Comparison of ENCODE assay signal across 1 cellular context in the genomic region with DNA sequence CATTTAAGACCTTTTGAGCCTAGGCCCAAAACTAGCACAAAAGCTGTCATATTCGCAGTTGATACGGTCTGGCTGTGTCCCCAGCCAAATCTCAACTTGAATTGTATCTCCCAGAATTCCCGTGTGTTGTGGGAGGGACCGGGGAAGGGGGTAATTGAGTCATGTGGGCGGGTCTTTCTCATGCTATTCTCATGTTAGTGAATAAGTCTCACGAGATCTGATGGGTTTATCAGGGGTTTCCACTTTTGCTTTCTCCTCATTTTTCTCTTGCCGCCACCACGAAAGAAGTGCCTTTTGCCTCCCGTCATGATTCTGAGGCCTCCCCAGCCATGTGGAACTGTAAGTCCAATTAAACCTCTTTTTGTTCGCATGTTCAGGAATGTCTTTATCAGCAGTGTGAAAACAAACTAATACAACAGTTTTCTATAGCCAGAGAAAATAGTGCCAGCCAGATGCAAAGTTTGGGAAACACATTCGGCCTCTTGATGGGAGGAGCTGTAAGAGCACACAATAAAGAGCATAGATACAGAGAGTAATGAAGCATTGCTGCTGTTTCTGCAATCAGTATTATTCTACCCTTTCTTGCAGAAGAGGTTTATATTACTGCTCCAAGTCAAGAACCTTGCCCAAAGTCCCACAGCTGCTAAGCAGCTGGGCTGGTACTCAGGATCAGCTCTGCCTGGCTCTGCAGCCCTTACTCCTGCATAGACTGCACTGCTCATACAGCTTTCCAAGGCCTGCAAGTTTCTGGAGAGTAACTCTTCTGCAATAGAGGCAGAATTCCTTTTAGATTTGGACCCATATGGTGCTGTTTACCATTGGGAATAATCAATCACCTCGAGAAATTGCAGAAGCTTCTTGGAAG.
TF ChIP-seq lines count a peak whose summit lies in the region.

No MANE protein-coding gene starts in this region.

TF ChIP-seq in K562, 482 proteins besides CTCF, POLR2A, EP300 and RAD21 (continues in another document):
- TF ChIP-seq ZNF253 (CRISPR knock-in tag; conservative IDR thresholded peaks at IDR 0.05) (no peak), ZNF12 (CRISPR knock-in tag; IDR thresholded peaks at IDR 0.05) (no peak), CCAR2 (IDR thresholded peaks at IDR 0.05; ENCODE audit: low read depth, low read length) (no peak), TBP (optimal IDR thresholded peaks at IDR 0.05; ENCODE audit: low read depth, low read length) (peak; percentile 71), HOXB6 (CRISPR knock-in tag; IDR thresholded peaks at IDR 0.05; ENCODE audit: borderline replicate concordance) (no peak), ADNP (tag; IDR thresholded peaks at IDR 0.05) (no peak), PYGO2 (tag; IDR thresholded peaks at IDR 0.05) (no peak), ZFX (CRISPR knock-in tag; IDR thresholded peaks at IDR 0.05) (peak; percentile 82), CBFB (CRISPR knock-in tag; IDR thresholded peaks at IDR 0.05) (no peak), SP1 (CRISPR knock-in tag; IDR thresholded peaks at IDR 0.05) (peak; percentile 88), ZNF263 (CRISPR knock-in tag; IDR thresholded peaks at IDR 0.05; ENCODE audit: borderline replicate concordance) (no peak), PRMT5 (CRISPR knock-in tag; IDR thresholded peaks at IDR 0.05) (no peak), SMARCA5 (IDR thresholded peaks at IDR 0.05) (no peak), TAF7 (tag; IDR thresholded peaks at IDR 0.05) (peak; percentile 83), ZNF121 (CRISPR knock-in tag; conservative IDR thresholded peaks at IDR 0.05) (no peak), ZNF764 (CRISPR knock-in tag; IDR thresholded peaks at IDR 0.05; ENCODE audit: low read depth) (no peak), ZNF23 (CRISPR knock-in tag; IDR thresholded peaks at IDR 0.05) (no peak), NR2C1 (IDR thresholded peaks at IDR 0.05) (no peak), NR2C1 (tag; IDR thresholded peaks at IDR 0.05) (no peak), TEAD4 (IDR thresholded peaks at IDR 0.05; ENCODE audit: low read length) (no peak), TEAD4 (CRISPR knock-in tag; IDR thresholded peaks at IDR 0.05; ENCODE audit: borderline replicate concordance) (no peak), ZC3H4 (CRISPR knock-in tag; IDR thresholded peaks at IDR 0.05; ENCODE audit: borderline replicate concordance) (no peak), NRF1 (conservative IDR thresholded peaks at IDR 0.05 in 1 of 2, IDR thresholded peaks at IDR 0.05 in 1 of 2) (0 out of 4 replicates have a peak, but pooled peaks of 1 of the 2 experiments have one; percentile 11), ASH1L (IDR thresholded peaks at IDR 0.05; ENCODE audit: borderline replicate concordance, low read depth, partially characterized antibody) (no peak), ZEB2 (IDR thresholded peaks at IDR 0.05) (no peak), ZNF717 (CRISPR knock-in tag; IDR thresholded peaks at IDR 0.05) (no peak), NR4A1 (CRISPR knock-in tag; IDR thresholded peaks at IDR 0.05) (no peak), NR4A1 (tag; IDR thresholded peaks at IDR 0.05) (no peak), RNF2 (IDR thresholded peaks at IDR 0.05) (no peak), HDAC6 (IDR thresholded peaks at IDR 0.05; ENCODE audit: low read depth, low read length) (no peak), ZFP30 (CRISPR knock-in tag; IDR thresholded peaks at IDR 0.05; ENCODE audit: borderline replicate concordance) (no peak), MTA3 (IDR thresholded peaks at IDR 0.05; ENCODE audit: borderline replicate concordance) (0 out of 2 replicates have a peak, but pooled peaks have one; percentile 54), ZNF212 (CRISPR knock-in tag; IDR thresholded peaks at IDR 0.05) (no peak), RBM14 (IDR thresholded peaks at IDR 0.05; ENCODE audit: borderline replicate concordance, insufficient read depth, low read depth, low read length) (no peak), SMARCB1 (IDR thresholded peaks at IDR 0.05; ENCODE audit: insufficient read length, low read depth) (no peak), ZNF316 (IDR thresholded peaks at IDR 0.05) (no peak), KAT2B (IDR thresholded peaks at IDR 0.05; ENCODE audit: low read depth, low read length) (no peak), JUND (IDR thresholded peaks at IDR 0.05; ENCODE audit: borderline replicate concordance, low read depth, low read length) (0 out of 2 replicates have a peak, but pooled peaks have one; percentile 17), JUND (tag; IDR thresholded peaks at IDR 0.05; ENCODE audit: borderline replicate concordance, low read depth, low read length) (no peak), HNRNPUL1 (IDR thresholded peaks at IDR 0.05; ENCODE audit: low read length) (no peak), ZNF133 (CRISPR knock-in tag; IDR thresholded peaks at IDR 0.05) (no peak), NBN (IDR thresholded peaks at IDR 0.05; ENCODE audit: low read depth) (no peak), CREM (IDR thresholded peaks at IDR 0.05; ENCODE audit: low read depth) (no peak), NFRKB (IDR thresholded peaks at IDR 0.05; ENCODE audit: low read depth) (no peak), GTF2E2 (tag; IDR thresholded peaks at IDR 0.05) (peak; percentile 60; the same call in 1 of the 2 replicates)
- TF ChIP-seq, protein P1, sequence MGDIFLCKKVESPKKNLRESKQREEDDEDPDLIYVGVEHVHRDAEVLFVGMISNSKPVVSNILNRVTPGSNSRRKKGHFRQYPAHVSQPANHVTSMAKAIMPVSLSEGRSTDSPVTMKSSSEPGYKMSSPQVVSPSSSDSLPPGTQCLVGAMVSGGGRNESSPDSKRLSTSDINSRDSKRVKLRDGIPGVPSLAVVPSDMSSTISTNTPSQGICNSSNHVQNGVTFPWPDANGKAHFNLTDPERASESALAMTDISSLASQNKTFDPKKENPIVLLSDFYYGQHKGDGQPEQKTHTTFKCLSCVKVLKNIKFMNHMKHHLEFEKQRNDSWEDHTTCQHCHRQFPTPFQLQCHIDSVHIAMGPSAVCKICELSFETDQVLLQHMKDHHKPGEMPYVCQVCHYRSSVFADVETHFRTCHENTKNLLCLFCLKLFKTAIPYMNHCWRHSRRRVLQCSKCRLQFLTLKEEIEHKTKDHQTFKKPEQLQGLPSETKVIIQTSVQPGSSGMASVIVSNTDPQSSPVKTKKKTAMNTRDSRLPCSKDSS (IDR thresholded peaks at IDR 0.05; ENCODE audit: low read depth, partially characterized antibody), result no peak
- TF ChIP-seq, protein P2, sequence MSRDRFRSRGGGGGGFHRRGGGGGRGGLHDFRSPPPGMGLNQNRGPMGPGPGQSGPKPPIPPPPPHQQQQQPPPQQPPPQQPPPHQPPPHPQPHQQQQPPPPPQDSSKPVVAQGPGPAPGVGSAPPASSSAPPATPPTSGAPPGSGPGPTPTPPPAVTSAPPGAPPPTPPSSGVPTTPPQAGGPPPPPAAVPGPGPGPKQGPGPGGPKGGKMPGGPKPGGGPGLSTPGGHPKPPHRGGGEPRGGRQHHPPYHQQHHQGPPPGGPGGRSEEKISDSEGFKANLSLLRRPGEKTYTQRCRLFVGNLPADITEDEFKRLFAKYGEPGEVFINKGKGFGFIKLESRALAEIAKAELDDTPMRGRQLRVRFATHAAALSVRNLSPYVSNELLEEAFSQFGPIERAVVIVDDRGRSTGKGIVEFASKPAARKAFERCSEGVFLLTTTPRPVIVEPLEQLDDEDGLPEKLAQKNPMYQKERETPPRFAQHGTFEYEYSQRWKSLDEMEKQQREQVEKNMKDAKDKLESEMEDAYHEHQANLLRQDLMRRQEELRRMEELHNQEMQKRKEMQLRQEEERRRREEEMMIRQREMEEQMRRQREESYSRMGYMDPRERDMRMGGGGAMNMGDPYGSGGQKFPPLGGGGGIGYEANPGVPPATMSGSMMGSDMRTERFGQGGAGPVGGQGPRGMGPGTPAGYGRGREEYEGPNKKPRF (IDR thresholded peaks at IDR 0.05; ENCODE audit: low read depth, low read length), result no peak
- TF ChIP-seq, protein P3, sequence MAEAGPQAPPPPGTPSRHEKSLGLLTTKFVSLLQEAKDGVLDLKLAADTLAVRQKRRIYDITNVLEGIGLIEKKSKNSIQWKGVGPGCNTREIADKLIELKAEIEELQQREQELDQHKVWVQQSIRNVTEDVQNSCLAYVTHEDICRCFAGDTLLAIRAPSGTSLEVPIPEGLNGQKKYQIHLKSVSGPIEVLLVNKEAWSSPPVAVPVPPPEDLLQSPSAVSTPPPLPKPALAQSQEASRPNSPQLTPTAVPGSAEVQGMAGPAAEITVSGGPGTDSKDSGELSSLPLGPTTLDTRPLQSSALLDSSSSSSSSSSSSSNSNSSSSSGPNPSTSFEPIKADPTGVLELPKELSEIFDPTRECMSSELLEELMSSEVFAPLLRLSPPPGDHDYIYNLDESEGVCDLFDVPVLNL (CRISPR knock-in tag; IDR thresholded peaks at IDR 0.05; ENCODE audit: low read depth), result no peak
- TF ChIP-seq, protein P4, sequence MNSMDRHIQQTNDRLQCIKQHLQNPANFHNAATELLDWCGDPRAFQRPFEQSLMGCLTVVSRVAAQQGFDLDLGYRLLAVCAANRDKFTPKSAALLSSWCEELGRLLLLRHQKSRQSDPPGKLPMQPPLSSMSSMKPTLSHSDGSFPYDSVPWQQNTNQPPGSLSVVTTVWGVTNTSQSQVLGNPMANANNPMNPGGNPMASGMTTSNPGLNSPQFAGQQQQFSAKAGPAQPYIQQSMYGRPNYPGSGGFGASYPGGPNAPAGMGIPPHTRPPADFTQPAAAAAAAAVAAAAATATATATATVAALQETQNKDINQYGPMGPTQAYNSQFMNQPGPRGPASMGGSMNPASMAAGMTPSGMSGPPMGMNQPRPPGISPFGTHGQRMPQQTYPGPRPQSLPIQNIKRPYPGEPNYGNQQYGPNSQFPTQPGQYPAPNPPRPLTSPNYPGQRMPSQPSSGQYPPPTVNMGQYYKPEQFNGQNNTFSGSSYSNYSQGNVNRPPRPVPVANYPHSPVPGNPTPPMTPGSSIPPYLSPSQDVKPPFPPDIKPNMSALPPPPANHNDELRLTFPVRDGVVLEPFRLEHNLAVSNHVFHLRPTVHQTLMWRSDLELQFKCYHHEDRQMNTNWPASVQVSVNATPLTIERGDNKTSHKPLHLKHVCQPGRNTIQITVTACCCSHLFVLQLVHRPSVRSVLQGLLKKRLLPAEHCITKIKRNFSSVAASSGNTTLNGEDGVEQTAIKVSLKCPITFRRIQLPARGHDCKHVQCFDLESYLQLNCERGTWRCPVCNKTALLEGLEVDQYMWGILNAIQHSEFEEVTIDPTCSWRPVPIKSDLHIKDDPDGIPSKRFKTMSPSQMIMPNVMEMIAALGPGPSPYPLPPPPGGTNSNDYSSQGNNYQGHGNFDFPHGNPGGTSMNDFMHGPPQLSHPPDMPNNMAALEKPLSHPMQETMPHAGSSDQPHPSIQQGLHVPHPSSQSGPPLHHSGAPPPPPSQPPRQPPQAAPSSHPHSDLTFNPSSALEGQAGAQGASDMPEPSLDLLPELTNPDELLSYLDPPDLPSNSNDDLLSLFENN (IDR thresholded peaks at IDR 0.05; ENCODE audit: low read depth in 2 of 2, low read length in 2 of 2), result no peak
- TF ChIP-seq, protein P5, sequence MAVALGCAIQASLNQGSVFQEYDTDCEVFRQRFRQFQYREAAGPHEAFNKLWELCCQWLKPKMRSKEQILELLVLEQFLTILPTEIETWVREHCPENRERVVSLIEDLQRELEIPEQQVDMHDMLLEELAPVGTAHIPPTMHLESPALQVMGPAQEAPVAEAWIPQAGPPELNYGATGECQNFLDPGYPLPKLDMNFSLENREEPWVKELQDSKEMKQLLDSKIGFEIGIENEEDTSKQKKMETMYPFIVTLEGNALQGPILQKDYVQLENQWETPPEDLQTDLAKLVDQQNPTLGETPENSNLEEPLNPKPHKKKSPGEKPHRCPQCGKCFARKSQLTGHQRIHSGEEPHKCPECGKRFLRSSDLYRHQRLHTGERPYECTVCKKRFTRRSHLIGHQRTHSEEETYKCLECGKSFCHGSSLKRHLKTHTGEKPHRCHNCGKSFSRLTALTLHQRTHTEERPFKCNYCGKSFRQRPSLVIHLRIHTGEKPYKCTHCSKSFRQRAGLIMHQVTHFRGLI (CRISPR knock-in tag; IDR thresholded peaks at IDR 0.05), result no peak
- TF ChIP-seq, protein P6, sequence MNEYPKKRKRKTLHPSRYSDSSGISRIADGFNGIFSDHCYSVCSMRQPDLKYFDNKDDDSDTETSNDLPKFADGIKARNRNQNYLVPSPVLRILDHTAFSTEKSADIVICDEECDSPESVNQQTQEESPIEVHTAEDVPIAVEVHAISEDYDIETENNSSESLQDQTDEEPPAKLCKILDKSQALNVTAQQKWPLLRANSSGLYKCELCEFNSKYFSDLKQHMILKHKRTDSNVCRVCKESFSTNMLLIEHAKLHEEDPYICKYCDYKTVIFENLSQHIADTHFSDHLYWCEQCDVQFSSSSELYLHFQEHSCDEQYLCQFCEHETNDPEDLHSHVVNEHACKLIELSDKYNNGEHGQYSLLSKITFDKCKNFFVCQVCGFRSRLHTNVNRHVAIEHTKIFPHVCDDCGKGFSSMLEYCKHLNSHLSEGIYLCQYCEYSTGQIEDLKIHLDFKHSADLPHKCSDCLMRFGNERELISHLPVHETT (CRISPR knock-in tag; conservative IDR thresholded peaks at IDR 0.05 in 1 of 2, IDR thresholded peaks at IDR 0.05 in 1 of 2), result no peak
- TF ChIP-seq, protein P7, sequence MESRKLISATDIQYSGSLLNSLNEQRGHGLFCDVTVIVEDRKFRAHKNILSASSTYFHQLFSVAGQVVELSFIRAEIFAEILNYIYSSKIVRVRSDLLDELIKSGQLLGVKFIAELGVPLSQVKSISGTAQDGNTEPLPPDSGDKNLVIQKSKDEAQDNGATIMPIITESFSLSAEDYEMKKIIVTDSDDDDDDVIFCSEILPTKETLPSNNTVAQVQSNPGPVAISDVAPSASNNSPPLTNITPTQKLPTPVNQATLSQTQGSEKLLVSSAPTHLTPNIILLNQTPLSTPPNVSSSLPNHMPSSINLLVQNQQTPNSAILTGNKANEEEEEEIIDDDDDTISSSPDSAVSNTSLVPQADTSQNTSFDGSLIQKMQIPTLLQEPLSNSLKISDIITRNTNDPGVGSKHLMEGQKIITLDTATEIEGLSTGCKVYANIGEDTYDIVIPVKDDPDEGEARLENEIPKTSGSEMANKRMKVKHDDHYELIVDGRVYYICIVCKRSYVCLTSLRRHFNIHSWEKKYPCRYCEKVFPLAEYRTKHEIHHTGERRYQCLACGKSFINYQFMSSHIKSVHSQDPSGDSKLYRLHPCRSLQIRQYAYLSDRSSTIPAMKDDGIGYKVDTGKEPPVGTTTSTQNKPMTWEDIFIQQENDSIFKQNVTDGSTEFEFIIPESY (CRISPR knock-in tag; IDR thresholded peaks at IDR 0.05), result peak; percentile 24; the same call in 1 of the 2 replicates
- TF ChIP-seq, protein P8, sequence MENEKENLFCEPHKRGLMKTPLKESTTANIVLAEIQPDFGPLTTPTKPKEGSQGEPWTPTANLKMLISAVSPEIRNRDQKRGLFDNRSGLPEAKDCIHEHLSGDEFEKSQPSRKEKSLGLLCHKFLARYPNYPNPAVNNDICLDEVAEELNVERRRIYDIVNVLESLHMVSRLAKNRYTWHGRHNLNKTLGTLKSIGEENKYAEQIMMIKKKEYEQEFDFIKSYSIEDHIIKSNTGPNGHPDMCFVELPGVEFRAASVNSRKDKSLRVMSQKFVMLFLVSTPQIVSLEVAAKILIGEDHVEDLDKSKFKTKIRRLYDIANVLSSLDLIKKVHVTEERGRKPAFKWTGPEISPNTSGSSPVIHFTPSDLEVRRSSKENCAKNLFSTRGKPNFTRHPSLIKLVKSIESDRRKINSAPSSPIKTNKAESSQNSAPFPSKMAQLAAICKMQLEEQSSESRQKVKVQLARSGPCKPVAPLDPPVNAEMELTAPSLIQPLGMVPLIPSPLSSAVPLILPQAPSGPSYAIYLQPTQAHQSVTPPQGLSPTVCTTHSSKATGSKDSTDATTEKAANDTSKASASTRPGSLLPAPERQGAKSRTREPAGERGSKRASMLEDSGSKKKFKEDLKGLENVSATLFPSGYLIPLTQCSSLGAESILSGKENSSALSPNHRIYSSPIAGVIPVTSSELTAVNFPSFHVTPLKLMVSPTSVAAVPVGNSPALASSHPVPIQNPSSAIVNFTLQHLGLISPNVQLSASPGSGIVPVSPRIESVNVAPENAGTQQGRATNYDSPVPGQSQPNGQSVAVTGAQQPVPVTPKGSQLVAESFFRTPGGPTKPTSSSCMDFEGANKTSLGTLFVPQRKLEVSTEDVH (IDR thresholded peaks at IDR 0.05; ENCODE audit: low read depth, partially characterized antibody), result no peak
